In genomic region chr11:88122956-88123355, GRCh38 we compare ENCODE assay signal across 22 cellular contexts. TPM values are rescaled to one million over a fixed set of nuclear protein-coding genes. Genes with fewer than 3 reads are reported as not detected.
"Had no signal": no experiment of that assay in that cellular context is flagged by ENCODE, and none has a peak within 500 bp of the region (broad histone marks: within the 10 kb centered on the region; RNA-seq: fewer than 3 reads in every experiment).

No MANE protein-coding gene starts in this region.

- DNase-seq: KBM-7, MG63, NCI-H1092 treated with DMSO at 0.1 percent for 48 hours, NCI-H1436, NCI-H187, NCI-H2029, NCI-H2081 treated with DMSO at 0.1 percent for 48 hours, NCI-H2171, NCI-H226, NCI-H446, NCI-H510A, NCI-H524 treated with DMSO at 0.1 percent for 48 hours, NCI-H69, NCI-H774, Right ventricle myocardium superior, RPMI8226 had no signal

- H3K4me1 Mint-ChIP-seq: IgD-negative memory B cell had no signal

- ATAC-seq: SK-N-SH treated with all-trans-retinoic acid at 6 μM for 48 hours had no signal

- H3K9me3 ChIP-seq: MG63 had no signal

- H3K4me3 ChIP-seq: MG63 had no signal

- H3K27ac ChIP-seq: HL-60 had no signal

- H3K27me3 ChIP-seq: MG63 had no signal

- H3K27ac Mint-ChIP-seq: IgD-negative memory B cell had no signal

- H3K36me3 Mint-ChIP-seq: IgD-negative memory B cell had no signal

- FAIRE-seq: HTR-8/SVneo, RCC 7860 had no signal

- H3K9me3 Mint-ChIP-seq: IgD-negative memory B cell had no signal

- H3K36me3 ChIP-seq: MG63 had no signal

- H3K4me3 Mint-ChIP-seq: IgD-negative memory B cell had no signal

RNA-seq across cellular contexts. Expression of gene RAB38, which starts 52.3 kb away (rescaled TPM):
- total RNA-seq: LHCN-M2 had no signal
- polyA plus RNA-seq: IgD-negative memory B cell had no signal
